Comparison of ENCODE assay signal across 8 cellular contexts in genomic region chr1:206461602-206462455, GRCh38. TPM values are rescaled to one million over a fixed set of nuclear protein-coding genes. Genes with fewer than 3 reads are reported as not detected.
DNase-seq lines count a peak whose midpoint lies in the region; ATAC-seq and TF ChIP-seq lines count a peak whose summit lies in the region.

No MANE protein-coding gene starts in this region.

- no peaks in the 10 kb centered on the region for H3K4me1 ChIP-seq in DND-41 (ENCODE audit: insufficient read depth, low read length)
- H3K4me1 ChIP-seq in lung (ENCODE audit: control insufficient read depth in 2 of 2, insufficient read depth in 2 of 2, low read length in 2 of 2) = peaks cover 0 to 2% of the 10 kb centered on the region in 2 donors

- TF ChIP-seq CTCF in DND-41 (IDR thresholded peaks at IDR 0.05; ENCODE audit: borderline replicate concordance, extremely low read depth, low read length, poor library complexity, severe bottlenecking) (peak; percentile 92), lung (IDR thresholded peaks at IDR 0.05; ENCODE audit: control extremely low read depth, extremely low read depth) (peak; percentile 56)

- no peaks in the 10 kb centered on the region for H3K79me2 ChIP-seq in DND-41 (ENCODE audit: insufficient read depth, low read length)

- DNase-seq in DND-41 (peak; percentile 77), NCI-H526 (lab: John Stamatoyannopoulos, UW) (peak; percentile 16 to 71), dedifferentiated amniotic fluid mesenchymal stem cell (ENCODE audit: extremely low spot score) (peak; percentile 67), lung (ENCODE audit: low spot score) (peak; percentile 79)
- peak; percentile 77 for DNase-seq in activated CD4-positive, alpha-beta T cell treated with anti-CD3 and anti-CD28 coated beads, Interleukin-2, amount 50 U/mL, for 1 hour
- peak; percentile 36 to 63 for DNase-seq in stimulated activated CD8-positive, alpha-beta memory T cell treated with anti-CD3 and anti-CD28 coated beads, Interleukin-2, amount 100 ng/mL, for 48 hours (ENCODE audit: low read depth in 2 of 2)

- H3K27me3 ChIP-seq in DND-41 (ENCODE audit: insufficient read depth, low read length, poor library complexity) (no peaks in the 10 kb centered on the region), lung (ENCODE audit: control insufficient read depth, insufficient read depth) (no peaks in the 10 kb centered on the region)

- no peak overlapping the region for H3K9ac ChIP-seq in DND-41 (ENCODE audit: low read depth, low read length)

- H3K9me3 ChIP-seq in DND-41 (ENCODE audit: insufficient read depth, low read length, severe bottlenecking) (no peaks in the 10 kb centered on the region), lung (ENCODE audit: control insufficient read depth in 2 of 2, insufficient read depth in 1 of 2, low read length in 1 of 2) (no peaks in the 10 kb centered on the region)

- peaks cover 15% of the 10 kb centered on the region for H3K36me3 ChIP-seq in DND-41 (ENCODE audit: insufficient read depth, low read length)
- H3K36me3 ChIP-seq in lung (ENCODE audit: control insufficient read depth in 2 of 2, insufficient read depth in 2 of 2, low read length in 2 of 2) = peaks cover 0 to 16% of the 10 kb centered on the region in 2 donors

- H3K27ac ChIP-seq in DND-41 (ENCODE audit: low read length) (no peak overlapping the region), lung (ENCODE audit: low read depth in 1 of 2, low read length in 1 of 2) (peak overlapping the region in 1 of 2 donors; percentile 37)

- H4K20me1 ChIP-seq in DND-41 (ENCODE audit: insufficient read depth, low read length) = no peaks in the 10 kb centered on the region

- ATAC-seq in DND-41 (ENCODE audit: insufficient read depth, low read depth) = peak; percentile 95
- peak; percentile 71 for ATAC-seq in HG02759 (IDR thresholded peaks at IDR 0.05; ENCODE audit: unreplicated experiment)
- no peak for ATAC-seq in lung (ENCODE audit: insufficient read depth, low FRiP score)
- ATAC-seq in HG03457 (IDR thresholded peaks at IDR 0.05; ENCODE audit: unreplicated experiment) = no peak

- 70 to 72% methylated on average over 9 of the region's 9 CpGs for WGBS in lung, 2 donors

- no peak overlapping the region for H2AFZ ChIP-seq in DND-41 (ENCODE audit: low read depth, low read length)

- H3K4me2 ChIP-seq in DND-41 (ENCODE audit: insufficient read depth, low read length) = no peak overlapping the region

- H3K4me3 ChIP-seq in DND-41 (ENCODE audit: low read depth in 1 of 2, low read length in 2 of 2) (no peak overlapping the region), lung (no peak overlapping the region)

RNA-seq across cellular contexts. Expression of gene IKBKE, which starts 8.4 kb away (rescaled TPM):
- 10 to 100 TPM in 1 of 2 donors, 1 to 10 TPM in 1; 7.5 to 15.8 TPM for total RNA-seq in lung
- 10 to 100 TPM in 1 of 2 donors, 1 to 10 TPM in 1; 6.1 to 17.1 TPM for polyA plus RNA-seq in lung

RNA-seq across cellular contexts. Expression of gene RASSF5, which starts 45.5 kb away (rescaled TPM):
- total RNA-seq in lung = 10 to 100 TPM; 23.7 to 37.7 TPM
- polyA plus RNA-seq in lung = 10 to 100 TPM; 10.3 to 38.2 TPM

Comparison
In these comparisons a context has a peak if more than half of its experiments do, and no peak if none do; other contexts are left out.
1. ATAC-seq: peak in DND-41 (single experiment) and HG02759 (single experiment); none in lung (single experiment) and HG03457 (single experiment).
2. Peak in every context shown above with its lines, with median percentiles within 50 percentile points of each other: DNase-seq.